Comparison of ENCODE assay signal across 15 cellular contexts in the genomic region with DNA sequence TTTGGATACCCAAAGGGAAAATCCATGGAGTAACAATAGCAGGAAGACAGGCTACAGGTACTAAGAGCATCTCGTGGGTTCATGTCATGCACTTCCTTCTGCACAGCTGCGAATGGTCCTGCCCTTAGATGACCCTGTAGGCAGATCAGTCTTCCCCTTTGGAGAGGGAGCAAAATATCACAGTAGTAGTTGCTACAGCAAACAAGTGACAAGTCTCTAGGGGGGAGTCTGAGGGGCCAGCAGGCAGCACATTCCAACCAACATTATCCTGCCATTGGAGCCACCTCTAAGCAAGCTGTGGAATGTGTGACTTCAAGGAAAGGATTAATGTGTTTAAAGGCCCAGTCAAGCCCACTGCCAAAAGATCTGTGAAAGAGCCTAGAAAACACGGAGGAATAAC.
"Had no signal": no experiment of that assay in that cellular context is flagged by ENCODE, and none has a peak within 500 bp of the region (broad histone marks: within the 10 kb centered on the region; RNA-seq: fewer than 3 reads in every experiment).

No MANE protein-coding gene starts in this region.

- H3K4me1 Mint-ChIP-seq: activated naive CD8-positive, alpha-beta T cell treated with anti-CD3 and anti-CD28 coated beads, Interleukin-2, amount 50 U/mL, for 24 hours; naive thymus-derived CD4-positive, alpha-beta T cell; stimulated activated naive B cell treated with anti-CD40 and anti-IgM and Interleukin-4, amounts not matched to agents 10 μg/mL and 1 μg/mL and 100 μg/mL, for 72 hours had no signal

- H3K4me1 ChIP-seq: parathyroid adenoma, transverse colon had no signal

- H3K36me3 ChIP-seq: ascending aorta, neutrophil, transverse colon had no signal

- H3K9ac ChIP-seq: parathyroid adenoma had no signal

- H3K27me3 ChIP-seq: ascending aorta, dorsolateral prefrontal cortex, neutrophil, transverse colon had no signal

- H3K4me3 ChIP-seq: ascending aorta, dorsolateral prefrontal cortex, lung, transverse colon had no signal

- H3K27me3 Mint-ChIP-seq: stimulated activated naive B cell treated with anti-CD40 and anti-IgM and Interleukin-4, amounts not matched to agents 10 μg/mL and 1 μg/mL and 100 μg/mL, for 72 hours had no signal

- H3K36me3 Mint-ChIP-seq: stimulated activated naive B cell treated with anti-CD40 and anti-IgM and Interleukin-4, amounts not matched to agents 10 μg/mL and 1 μg/mL and 100 μg/mL, for 72 hours had no signal

- H3K9me3 ChIP-seq: ascending aorta, neutrophil, transverse colon had no signal

- ATAC-seq: activated naive CD8-positive, alpha-beta T cell treated with anti-CD3 and anti-CD28 coated beads, Interleukin-2, amount 50 U/mL, for 24 hours; esophagus mucosa; naive thymus-derived CD4-positive, alpha-beta T cell; stimulated activated naive B cell treated with anti-CD40 and anti-IgM and Interleukin-4, amounts not matched to agents 10 μg/mL and 1 μg/mL and 100 μg/mL, for 72 hours had no signal

- DNase-seq: activated CD4-positive, CD25-positive, alpha-beta regulatory T cell treated with anti-CD3 and anti-CD28 coated beads, Interleukin-2, amount 50 U/mL, for 72 hours; activated naive CD4-positive, alpha-beta T cell treated with anti-CD3 and anti-CD28 coated beads for 36 hours; activated naive CD8-positive, alpha-beta T cell treated with anti-CD3 and anti-CD28 coated beads, Interleukin-2, amount 50 U/mL, for 24 hours; dorsolateral prefrontal cortex; hippocampal formation; naive thymus-derived CD4-positive, alpha-beta T cell; stimulated activated CD4-positive, alpha-beta T cell treated with anti-CD3 and anti-CD28 coated beads, Interleukin-4, amount 100 ng/mL, for 1 hour; stimulated activated naive B cell treated with anti-CD40 and anti-IgM and Interleukin-4, amounts not matched to agents 10 μg/mL and 1 μg/mL and 100 μg/mL, for 72 hours; transverse colon had no signal

- H3K27ac ChIP-seq: ascending aorta, dorsolateral prefrontal cortex, neutrophil, parathyroid adenoma, transverse colon had no signal

- H3K27ac Mint-ChIP-seq: activated naive CD4-positive, alpha-beta T cell treated with anti-CD3 and anti-CD28 coated beads for 36 hours; activated naive CD8-positive, alpha-beta T cell treated with anti-CD3 and anti-CD28 coated beads, Interleukin-2, amount 50 U/mL, for 24 hours; activated T-helper 2 cell treated with anti-CD3 and anti-CD28 coated beads, Interferon-gamma antibody, Interleukin-2, Interleukin-4, amounts not matched to agents 10 μg/mL and 5 μg/mL and 100 μg/mL, durations not matched to agents 14 hours and 24 hours and 36 hours; naive thymus-derived CD4-positive, alpha-beta T cell; stimulated activated naive B cell treated with anti-CD40 and anti-IgM and Interleukin-4, amounts not matched to agents 10 μg/mL and 1 μg/mL and 100 μg/mL, for 72 hours had no signal

- H3K4me3 Mint-ChIP-seq: activated naive CD4-positive, alpha-beta T cell treated with anti-CD3 and anti-CD28 coated beads for 36 hours; activated naive CD8-positive, alpha-beta T cell treated with anti-CD3 and anti-CD28 coated beads, Interleukin-2, amount 50 U/mL, for 24 hours; naive thymus-derived CD4-positive, alpha-beta T cell; stimulated activated naive B cell treated with anti-CD40 and anti-IgM and Interleukin-4, amounts not matched to agents 10 μg/mL and 1 μg/mL and 100 μg/mL, for 72 hours had no signal
